8 cellular contexts compared by ENCODE assay signal in the genomic region with DNA sequence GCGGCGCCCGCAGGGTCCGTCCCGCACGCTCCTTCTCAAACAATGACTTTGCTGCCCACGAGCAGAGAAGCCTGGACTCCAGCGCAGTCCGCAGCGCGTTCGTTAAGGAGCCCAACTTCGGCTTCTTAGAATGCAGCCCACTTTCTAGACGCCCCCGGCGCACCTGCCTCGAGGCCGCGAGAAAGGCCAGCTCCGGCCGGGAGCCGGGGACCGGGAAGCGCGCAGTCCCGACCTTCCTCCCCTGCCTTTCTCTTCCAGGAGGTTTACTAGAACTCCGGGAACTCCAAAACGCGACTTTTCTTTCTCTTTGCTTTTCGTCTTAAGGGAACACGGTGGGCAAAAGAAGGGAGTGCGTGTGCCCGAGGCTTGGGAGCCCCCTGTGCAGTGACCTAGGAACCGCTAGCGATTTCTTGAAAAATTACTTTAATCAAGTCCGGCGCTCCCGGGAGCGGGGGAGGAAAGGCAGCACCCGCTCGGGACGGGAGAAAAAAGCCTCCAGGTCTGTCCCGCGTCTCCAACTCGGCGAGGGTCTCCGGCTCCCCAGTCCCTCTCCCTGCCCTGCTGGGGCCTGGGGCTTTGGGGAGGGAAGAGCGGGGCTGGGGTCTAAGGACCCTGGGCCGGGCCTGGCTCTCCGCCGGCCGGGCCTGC. TPM values are rescaled to one million over a fixed set of nuclear protein-coding genes. Genes with fewer than 3 reads are reported as not detected.
A peak's percentile ranks its signal among the peaks of the same experiment; 100 is the strongest.
DNase-seq lines count a peak whose midpoint lies in the region; ATAC-seq and TF ChIP-seq lines count a peak whose summit lies in the region.

No MANE protein-coding gene starts in this region.

- no peak overlapping the region for H3K27ac Mint-ChIP-seq in activated naive CD8-positive, alpha-beta T cell treated with anti-CD3 and anti-CD28 coated beads, Interleukin-2, amount 50 U/mL, for 24 hours

- WGBS in right lobe of liver (ENCODE audit: insufficient coverage, low coverage, low lambda C conversion rate, missing lambda C conversion rate) = under 1% methylated on average over 35 of the region's 52 CpGs
- WGBS in aorta, 2 donors = 3% methylated on average over 47 to 52 of the region's 52 CpGs

- intact Hi-C loops in right lobe of liver (cut with DNase I) = no loop called here
- intact Hi-C loops in aorta (cut with DNase I) = no loop called here

- H3K4me3 Mint-ChIP-seq in activated naive CD8-positive, alpha-beta T cell treated with anti-CD3 and anti-CD28 coated beads, Interleukin-2, amount 50 U/mL, for 24 hours = peak overlapping the region; percentile 64

- H3K27ac ChIP-seq in right lobe of liver (peak overlapping the region; percentile 87 to 95 (median 91)), aorta (ENCODE audit: low read depth in 1 of 2, low read length in 2 of 2) (no peak overlapping the region)

- peaks cover 25% of the 10 kb centered on the region for H3K4me1 Mint-ChIP-seq in activated naive CD8-positive, alpha-beta T cell treated with anti-CD3 and anti-CD28 coated beads, Interleukin-2, amount 50 U/mL, for 24 hours

- H3K4me3 ChIP-seq in right lobe of liver (peak overlapping the region; percentile 61 to 73 (median 71)), aorta (ENCODE audit: low read length in 2 of 2) (peak overlapping the region; percentile 11 to 28)

- no peak for TF ChIP-seq POLR2A in right lobe of liver (IDR thresholded peaks at IDR 0.05)

- DNase-seq in stimulated activated CD4-positive, alpha-beta T cell treated with anti-CD3 and anti-CD28 coated beads, Interleukin-15, amount 100 ng/mL, for 24 hours = peak; percentile 15
- DNase-seq in stimulated activated CD4-positive, alpha-beta T cell treated with anti-CD3 and anti-CD28 coated beads, Interleukin-12 subunit alpha, Interleukin-12 subunit beta, amount 100 ng/mL, for 4 hours = no peak
- no peak for DNase-seq in activated naive CD8-positive, alpha-beta T cell treated with anti-CD3 and anti-CD28 coated beads, Interleukin-2, amount 50 U/mL, for 24 hours
- DNase-seq in right lobe of liver = peak in 2 of 3 donors; percentile 29 to 62
- DNase-seq in aorta = no peak
- DNase-seq in activated CD4-positive, CD25-positive, alpha-beta regulatory T cell treated with anti-CD3 and anti-CD28 coated beads, Interleukin-2, amount 50 U/mL, for 72 hours = no peak
- DNase-seq in effector CD4-positive, alpha-beta T cell = no peak
- no peak for DNase-seq in HEK293T (ENCODE audit: extremely low spot score)

- peaks cover 81% of the 10 kb centered on the region for H3K27me3 Mint-ChIP-seq in activated naive CD8-positive, alpha-beta T cell treated with anti-CD3 and anti-CD28 coated beads, Interleukin-2, amount 50 U/mL, for 24 hours

- POLR2A ChIA-PET in HEK293T (lab: Yijun Ruan, JAX) = no interaction called here

- H3K9me3 ChIP-seq in right lobe of liver = no peaks in the 10 kb centered on the region
- H3K9me3 ChIP-seq in aorta (ENCODE audit: control insufficient read depth, low read length) = no peaks in the 10 kb centered on the region

- H3K36me3 ChIP-seq in right lobe of liver = peaks cover 0 to 3% (median 0%) of the 10 kb centered on the region in 4 donors
- H3K36me3 ChIP-seq in aorta (ENCODE audit: control insufficient read depth in 1 of 2, insufficient read depth in 2 of 2, low read length in 1 of 2) = no peaks in the 10 kb centered on the region

- CTCF ChIA-PET in HEK293T (lab: Yijun Ruan, JAX) = no interaction called here

- H3K36me3 Mint-ChIP-seq in activated naive CD8-positive, alpha-beta T cell treated with anti-CD3 and anti-CD28 coated beads, Interleukin-2, amount 50 U/mL, for 24 hours (ENCODE audit: low read depth) = peaks cover 1% of the 10 kb centered on the region

- ATAC-seq in activated naive CD8-positive, alpha-beta T cell treated with anti-CD3 and anti-CD28 coated beads, Interleukin-2, amount 50 U/mL, for 24 hours = no peak
- ATAC-seq in right lobe of liver (peak in 3 of 4 donors; percentile 2 to 5 (median 5)), aorta (ENCODE audit: low FRiP score) (no peak)

- H3K4me1 ChIP-seq in right lobe of liver (peaks cover 0 to 11% (median 0%) of the 10 kb centered on the region in 4 donors), aorta (ENCODE audit: control insufficient read depth in 1 of 2, insufficient read depth in 2 of 2, low read length in 2 of 2) (no peaks in the 10 kb centered on the region)

- H3K9me3 Mint-ChIP-seq in activated naive CD8-positive, alpha-beta T cell treated with anti-CD3 and anti-CD28 coated beads, Interleukin-2, amount 50 U/mL, for 24 hours = no peaks in the 10 kb centered on the region

- H3K27me3 ChIP-seq in right lobe of liver (no peaks in the 10 kb centered on the region), aorta (ENCODE audit: control insufficient read depth in 1 of 2, insufficient read depth in 2 of 2, low read length in 1 of 2) (peaks cover 0 to 1% of the 10 kb centered on the region in 2 donors)

- no peak for TF ChIP-seq CTCF in right lobe of liver (IDR thresholded peaks at IDR 0.05)

TF ChIP-seq in HEK293T, 16 proteins besides CTCF, POLR2A, EP300 and RAD21:
- TF ChIP-seq TARDBP (IDR thresholded peaks at IDR 0.05) (no peak), ZNF384 (IDR thresholded peaks at IDR 0.05) (no peak), FOXA1 (IDR thresholded peaks at IDR 0.05) (no peak), ELF4 (IDR thresholded peaks at IDR 0.05) (no peak), SP1 (IDR thresholded peaks at IDR 0.05) (no peak), ARNT (IDR thresholded peaks at IDR 0.05) (no peak), L3MBTL2 (conservative IDR thresholded peaks at IDR 0.05) (no peak)
- TF ChIP-seq, protein P1, sequence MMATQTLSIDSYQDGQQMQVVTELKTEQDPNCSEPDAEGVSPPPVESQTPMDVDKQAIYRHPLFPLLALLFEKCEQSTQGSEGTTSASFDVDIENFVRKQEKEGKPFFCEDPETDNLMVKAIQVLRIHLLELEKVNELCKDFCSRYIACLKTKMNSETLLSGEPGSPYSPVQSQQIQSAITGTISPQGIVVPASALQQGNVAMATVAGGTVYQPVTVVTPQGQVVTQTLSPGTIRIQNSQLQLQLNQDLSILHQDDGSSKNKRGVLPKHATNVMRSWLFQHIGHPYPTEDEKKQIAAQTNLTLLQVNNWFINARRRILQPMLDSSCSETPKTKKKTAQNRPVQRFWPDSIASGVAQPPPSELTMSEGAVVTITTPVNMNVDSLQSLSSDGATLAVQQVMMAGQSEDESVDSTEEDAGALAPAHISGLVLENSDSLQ (IDR thresholded peaks at IDR 0.05) = no peak

RNA-seq across cellular contexts. Expression of a gene that starts 2.6 kb away (rescaled TPM):
- total RNA-seq in right lobe of liver (1 to 10 TPM; 5.2 to 7.0 (median 5.7) TPM), aorta (not detected)
- polyA plus RNA-seq in aorta = under 1 TPM in 1 of 2 donors, not detected in 1; 0.88 TPM

Comparison
In these comparisons a context has a peak if more than half of its experiments do, and no peak if none do; other contexts are left out.
1. DNase-seq: peak in stimulated activated CD4-positive, alpha-beta T cell treated with anti-CD3 and anti-CD28 coated beads, Interleukin-15, amount 100 ng/mL, for 24 hours (single experiment) and right lobe of liver (2 of 3); none in stimulated activated CD4-positive, alpha-beta T cell treated with anti-CD3 and anti-CD28 coated beads, Interleukin-12 subunit alpha, Interleukin-12 subunit beta, amount 100 ng/mL, for 4 hours (single experiment), activated naive CD8-positive, alpha-beta T cell treated with anti-CD3 and anti-CD28 coated beads, Interleukin-2, amount 50 U/mL, for 24 hours (single experiment), aorta (0 of 2), activated CD4-positive, CD25-positive, alpha-beta regulatory T cell treated with anti-CD3 and anti-CD28 coated beads, Interleukin-2, amount 50 U/mL, for 72 hours (single experiment), effector CD4-positive, alpha-beta T cell (single experiment) and HEK293T (single experiment).
2. ATAC-seq: peak in right lobe of liver (3 of 4); none in activated naive CD8-positive, alpha-beta T cell treated with anti-CD3 and anti-CD28 coated beads, Interleukin-2, amount 50 U/mL, for 24 hours (single experiment) and aorta (single experiment).
3. H3K27ac ChIP-seq: peak in right lobe of liver (3 of 3); none in aorta (0 of 2).
4. RNA of a gene that starts 2.6 kb away (total RNA-seq): 5.2 to 7.0 TPM in right lobe of liver; not detected in aorta; every median in the first group is over 4 times any median in the second.